ENCODE assay signal across 7 cellular contexts in genomic region chr3:53845103-53845880, GRCh38. TPM values are rescaled to one million over a fixed set of nuclear protein-coding genes. Genes with fewer than 3 reads are reported as not detected.
DNase-seq lines count a peak whose midpoint lies in the region; ATAC-seq and TF ChIP-seq lines count a peak whose summit lies in the region.

No MANE protein-coding gene starts in this region.

- H3K36me3 Mint-ChIP-seq in HFFc6 (ENCODE audit: low read depth) = no peaks in the 10 kb centered on the region

- peak overlapping the region; percentile 29; the same call in 1 of the 2 replicates for H3K4me3 Mint-ChIP-seq in HFFc6

- H3K9me3 ChIP-seq in mononuclear cell (ENCODE audit: low read depth, low read length) (no peaks in the 10 kb centered on the region), upper lobe of right lung (no peaks in the 10 kb centered on the region)

- H3K27me3 ChIP-seq in mononuclear cell (ENCODE audit: insufficient read depth, low read length) = peaks cover 44% of the 10 kb centered on the region
- no peaks in the 10 kb centered on the region for H3K27me3 ChIP-seq in upper lobe of right lung

- H3K4me1 Mint-ChIP-seq in HFFc6 (ENCODE audit: low read depth) = no peaks in the 10 kb centered on the region

- no peaks in the 10 kb centered on the region for H3K9me3 Mint-ChIP-seq in HFFc6

- intact Hi-C loops in upper lobe of right lung (cut with DNase I) = no loop called here

- H3K4me3 ChIP-seq in mononuclear cell (ENCODE audit: low read length) = peak overlapping the region; percentile 34
- H3K4me3 ChIP-seq in upper lobe of right lung = peak overlapping the region; percentile 71

- H3K36me3 ChIP-seq in upper lobe of right lung = no peaks in the 10 kb centered on the region

- TF ChIP-seq CTCF in GM12872 (IDR thresholded peaks at IDR 0.05; ENCODE audit: insufficient read depth, low read depth, low read length) (peak; percentile 51), HFFc6 (IDR thresholded peaks at IDR 0.05) (peak; percentile 35), upper lobe of right lung (IDR thresholded peaks at IDR 0.05) (peak; percentile 36)

- H3K27ac Mint-ChIP-seq in HFFc6 = no peak overlapping the region

- H3K4me1 ChIP-seq in mononuclear cell (ENCODE audit: insufficient read depth, low read length) (peaks cover 11% of the 10 kb centered on the region), upper lobe of right lung (peaks cover 20% of the 10 kb centered on the region)

- peaks cover 42% of the 10 kb centered on the region for H3K27me3 Mint-ChIP-seq in HFFc6 (ENCODE audit: insufficient read depth)

- ATAC-seq in esophagus mucosa (peak; percentile 27), upper lobe of right lung (peak; percentile 70)

- DNase-seq in HFFc6 = no peak
- DNase-seq in SKM-1 (lab: John Stamatoyannopoulos, UW; ENCODE audit: unreplicated experiment) = peak; percentile 15
- peak; percentile 86 for DNase-seq in upper lobe of right lung
- no peak for DNase-seq in SHP77 treated with DMSO at 0.1 percent for 48 hours (lab: John Stamatoyannopoulos, UW)

- H3K27ac ChIP-seq in upper lobe of right lung = peak overlapping the region; percentile 70

RNA-seq across cellular contexts. Expression of gene CHDH, which starts 0.9 kb away (rescaled TPM):
- total RNA-seq in HFFc6 (2021; fragmentation: NEBNext Ultra II Directional; extraction: Animal tissue kit (Norgen Biotek cat#: 25700)) = not detected
- total RNA-seq in esophagus mucosa (1.6 TPM), mononuclear cell (under 0.01 TPM), upper lobe of right lung (10.9 TPM)

RNA-seq across cellular contexts. Expression of gene IL17RB, which starts 1.1 kb away (rescaled TPM):
- not detected for total RNA-seq in HFFc6 (2021; fragmentation: NEBNext Ultra II Directional; extraction: Animal tissue kit (Norgen Biotek cat#: 25700))
- 0.20 TPM for total RNA-seq in esophagus mucosa
- total RNA-seq in mononuclear cell = 0.10 TPM
- 12.4 TPM for total RNA-seq in upper lobe of right lung

RNA-seq across cellular contexts. Expression of gene ACTR8, which starts 36.7 kb away (rescaled TPM):
- 10 to 100 TPM; 43.3 to 47.6 (median 45.6) TPM for total RNA-seq in HFFc6 (2021; fragmentation: NEBNext Ultra II Directional; extraction: Animal tissue kit (Norgen Biotek cat#: 25700))
- total RNA-seq in esophagus mucosa (17.1 TPM), mononuclear cell (8.1 TPM), upper lobe of right lung (22.8 TPM)

RNA-seq across cellular contexts. Expression of gene SELENOK, which starts 46.4 kb away (rescaled TPM):
- 10 to 100 TPM; 28.6 to 42.2 (median 34.4) TPM for total RNA-seq in HFFc6 (2021; fragmentation: NEBNext Ultra II Directional; extraction: Animal tissue kit (Norgen Biotek cat#: 25700))
- total RNA-seq in esophagus mucosa (23.7 TPM), mononuclear cell (126 TPM), upper lobe of right lung (44.5 TPM)

Comparison
In these comparisons a context has a peak if more than half of its experiments do, and no peak if none do; other contexts are left out.
1. DNase-seq: peak in SKM-1 (single experiment) and upper lobe of right lung (single experiment); none in HFFc6 (single experiment) and SHP77 treated with DMSO at 0.1 percent for 48 hours (single experiment).
2. RNA of gene IL17RB, which starts 1.1 kb away (total RNA-seq): 12.4 TPM in upper lobe of right lung (single experiment); 0.20 TPM in esophagus mucosa (single experiment), 0.10 TPM in mononuclear cell (single experiment) and not detected in HFFc6; every median in the first group is over 10 times any median in the second.
3. Peak in every context shown above with its lines, with median percentiles within 50 percentile points of each other: CTCF ChIP-seq.